ENCODE assay signal across 1 cellular context in genomic region chr6:44142835-44143234, GRCh38.
TF ChIP-seq lines count a peak whose summit lies in the region.

No MANE protein-coding gene starts in this region.

TF ChIP-seq in K562, 482 proteins besides CTCF, POLR2A, EP300 and RAD21:
- TF ChIP-seq XRCC3 (IDR thresholded peaks at IDR 0.05) (no peak), MTA1 (IDR thresholded peaks at IDR 0.05; ENCODE audit: borderline replicate concordance) (no peak), CEBPB (tag; IDR thresholded peaks at IDR 0.05) (peak; percentile 45), STAT5A (IDR thresholded peaks at IDR 0.05; ENCODE audit: borderline replicate concordance, low read length) (no peak), KDM1A (IDR thresholded peaks at IDR 0.05) (peak in 1 of 2 experiments; percentile 59)
